ENCODE assay signal across 8 cellular contexts in the genomic region with DNA sequence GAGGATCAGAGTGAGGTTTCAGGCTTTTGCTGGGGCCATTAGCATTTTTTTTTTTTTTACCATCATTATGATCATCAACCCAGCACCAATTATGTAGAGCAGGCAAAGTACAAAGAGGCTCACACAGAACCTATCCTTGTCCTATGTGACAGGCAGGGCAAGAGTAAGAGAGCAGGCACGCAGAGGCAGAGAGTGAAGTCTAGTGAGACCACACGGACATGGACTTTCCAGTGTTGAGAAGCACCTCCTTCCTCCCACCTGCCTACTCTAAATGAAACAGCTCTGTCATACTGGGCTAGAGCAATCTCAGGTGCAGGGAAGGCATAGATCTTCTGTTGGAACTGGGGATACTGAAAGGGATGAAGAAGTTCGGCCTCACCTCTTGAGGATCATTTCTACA.
"Had no signal": no experiment of that assay in that cellular context is flagged by ENCODE, and none has a peak within 500 bp of the region (broad histone marks: within the 10 kb centered on the region; RNA-seq: fewer than 3 reads in every experiment).

No MANE protein-coding gene starts in this region.

- DNase-seq: H9, HCEC 1CT, KBM-7 had no signal

- H3K27ac Mint-ChIP-seq: GM23338, H9, IgD-negative memory B cell had no signal

- H3K9me3 Mint-ChIP-seq: GM23338, H9 had no signal

- ATAC-seq: GM23338, HepG2 had no signal

- H3K4me3 Mint-ChIP-seq: GM23338, H9, IgD-negative memory B cell had no signal

- H3K9ac ChIP-seq: KMS-11 had no signal

- H3K27ac ChIP-seq: HL-60, KMS-11 had no signal

- H3K4me3 ChIP-seq: GM23338 had no signal

- H2AFZ ChIP-seq: GM23338 had no signal

- H3K4me2 ChIP-seq: GM23338, KMS-11 had no signal
